In the genomic region with DNA sequence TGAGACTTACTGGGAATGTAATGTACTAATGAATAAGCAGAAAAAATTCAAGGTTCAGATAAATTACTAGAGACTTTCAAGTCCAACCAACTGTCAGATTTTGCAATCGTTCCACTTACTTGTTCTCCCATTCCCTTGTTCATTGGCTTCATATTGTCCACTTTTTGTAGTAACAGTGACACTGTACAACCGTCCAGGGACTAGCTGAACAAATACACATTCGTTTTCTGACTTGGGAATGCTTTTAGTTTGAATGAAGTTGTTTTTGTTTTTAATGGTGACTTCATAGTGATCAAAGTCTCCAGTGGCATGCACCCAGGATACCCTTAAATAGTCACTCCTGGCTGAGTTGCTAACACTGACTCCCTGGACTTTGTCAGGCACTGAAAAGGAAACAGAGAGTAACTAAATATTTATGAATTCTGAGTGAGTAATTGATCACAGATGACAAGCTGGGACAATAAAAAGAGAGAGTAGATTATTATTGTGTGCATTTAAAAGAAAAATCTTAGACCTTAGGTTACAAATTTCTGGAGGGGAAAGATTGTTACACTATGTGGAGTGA, we compare ENCODE assay signal across 18 cellular contexts.
"Had no signal": no experiment of that assay in that cellular context is flagged by ENCODE, and none has a peak within 500 bp of the region (broad histone marks: within the 10 kb centered on the region; RNA-seq: fewer than 3 reads in every experiment).

No MANE protein-coding gene starts in this region.

- H3K27ac Mint-ChIP-seq: activated naive CD4-positive, alpha-beta T cell treated with anti-CD3 and anti-CD28 coated beads, Interleukin-2, amount 50 U/mL, for 72 hours; dendritic cell treated with granulocyte-macrophage colony-stimulating factor and Interleukin-4, amounts not matched to agents 40 ng/mL and 50 ng/mL, for 4 days; naive thymus-derived CD4-positive, alpha-beta T cell; neural progenitor cell; progenitor cell of endocrine pancreas; T-helper 2 cell treated with Interferon-gamma antibody and Interleukin-4, amounts not matched to agents 5 μg/mL and 100 μg/mL, for 36 hours; type B pancreatic cell had no signal

- H3K36me3 Mint-ChIP-seq: activated naive CD4-positive, alpha-beta T cell treated with anti-CD3 and anti-CD28 coated beads, Interleukin-2, amount 50 U/mL, for 72 hours; naive thymus-derived CD4-positive, alpha-beta T cell; type B pancreatic cell had no signal

- H3K9me3 ChIP-seq: adrenal gland, right atrium auricular region, stomach, testis had no signal

- H3K9ac ChIP-seq: neural progenitor cell had no signal

- H3K27ac ChIP-seq: adrenal gland, neural progenitor cell, right atrium auricular region, skin epidermis, stomach, testis had no signal

- DNase-seq: activated CD4-positive, alpha-beta T cell treated with anti-CD3 and anti-CD28 coated beads, Interleukin-2, amount 50 U/mL, for 4 hours; activated gamma-delta T cell; effector memory CD4-positive, alpha-beta T cell; foreskin melanocyte; left ventricle myocardium superior; naive thymus-derived CD4-positive, alpha-beta T cell; stimulated activated CD4-positive, alpha-beta T cell treated with anti-CD3 and anti-CD28 coated beads, Interleukin-4, amount 100 ng/mL, for 1 hour; stomach; testis had no signal

- H3K4me3 Mint-ChIP-seq: dendritic cell treated with granulocyte-macrophage colony-stimulating factor and Interleukin-4, amounts not matched to agents 40 ng/mL and 50 ng/mL, for 4 days; naive thymus-derived CD4-positive, alpha-beta T cell; neural progenitor cell; T-helper 2 cell treated with Interferon-gamma antibody and Interleukin-4, amounts not matched to agents 5 μg/mL and 100 μg/mL, for 36 hours; type B pancreatic cell had no signal

- H3K4me1 Mint-ChIP-seq: naive thymus-derived CD4-positive, alpha-beta T cell had no signal

- H3K36me3 ChIP-seq: adrenal gland, neural progenitor cell, stomach had no signal

- H3K4me2 ChIP-seq: neural progenitor cell had no signal

- H3K27me3 ChIP-seq: adrenal gland, neural progenitor cell, right atrium auricular region, stomach, testis had no signal

- ATAC-seq: activated naive CD4-positive, alpha-beta T cell treated with anti-CD3 and anti-CD28 coated beads, Interleukin-2, amount 50 U/mL, for 72 hours; left ventricle myocardium superior; naive thymus-derived CD4-positive, alpha-beta T cell had no signal

- H2AFZ ChIP-seq: neural progenitor cell had no signal

- H3K27me3 Mint-ChIP-seq: dendritic cell treated with granulocyte-macrophage colony-stimulating factor and Interleukin-4, amounts not matched to agents 40 ng/mL and 50 ng/mL, for 4 days; progenitor cell of endocrine pancreas; type B pancreatic cell had no signal

- H3K9me3 Mint-ChIP-seq: activated naive CD4-positive, alpha-beta T cell treated with anti-CD3 and anti-CD28 coated beads, Interleukin-2, amount 50 U/mL, for 72 hours; dendritic cell treated with granulocyte-macrophage colony-stimulating factor and Interleukin-4, amounts not matched to agents 40 ng/mL and 50 ng/mL, for 4 days; naive thymus-derived CD4-positive, alpha-beta T cell; neural progenitor cell; T-helper 2 cell treated with Interferon-gamma antibody and Interleukin-4, amounts not matched to agents 5 μg/mL and 100 μg/mL, for 36 hours; type B pancreatic cell had no signal

- H3K4me3 ChIP-seq: adrenal gland, neural progenitor cell, right atrium auricular region, skin epidermis, stomach, testis had no signal

- H3K4me1 ChIP-seq: neural progenitor cell, testis had no signal
